In genomic region chr18:80077873-80078272, GRCh38 we compare ENCODE assay signal across 35 cellular contexts.
"Had no signal": no experiment of that assay in that cellular context is flagged by ENCODE, and none has a peak within 500 bp of the region (broad histone marks: within the 10 kb centered on the region; RNA-seq: fewer than 3 reads in every experiment).

No MANE protein-coding gene starts in this region.

- H3K27me3 Mint-ChIP-seq: activated naive CD8-positive, alpha-beta T cell treated with anti-CD3 and anti-CD28 coated beads for 36 hours had no signal

- H3K4me1 ChIP-seq: adrenal gland, body of pancreas, breast epithelium had no signal

- H3K4me3 Mint-ChIP-seq: activated B cell treated with CpG ODN at 0.5 μM for 24 hours; activated CD4-positive, alpha-beta memory T cell treated with anti-CD3 and anti-CD28 coated beads for 36 hours; activated CD8-positive, alpha-beta memory T cell treated with anti-CD3 and anti-CD28 coated beads, Interleukin-2, amount 10 ng/mL, durations not matched to agents 7 days and 5 days; activated CD8-positive, alpha-beta T cell treated with anti-CD3 and anti-CD28 coated beads for 36 hours; activated naive CD4-positive, alpha-beta T cell treated with anti-CD3 and anti-CD28 coated beads for 36 hours; activated naive CD8-positive, alpha-beta T cell treated with anti-CD3 and anti-CD28 coated beads for 36 hours; activated T-cell treated with anti-CD3 and anti-CD28 coated beads, Interleukin-2, amount 50 U/mL, for 4 hours; activated T-cell treated with anti-CD3 and anti-CD28 coated beads, Interleukin-2, amount 50 U/mL, for 72 hours; activated T-helper 1 cell treated with anti-CD3 and anti-CD28 coated beads, Interleukin-12 subunit alpha, Interleukin-12 subunit beta, Interleukin-2, Interleukin-4 antibody, amounts not matched to agents 30 ng/mL and 10 ng/mL and 1 ng/mL, durations not matched to agents 14 hours and 24 hours and 36 hours; activated T-helper 17 cell treated with anti-CD3 and anti-CD28 coated beads, Interleukin-2, amount 50 U/mL, for 72 hours; T-helper 1 cell treated with Interleukin-12 subunit alpha and Interleukin-12 subunit beta and Interleukin-4 antibody, amounts not matched to agents 30 μg/mL and 1 μg/mL, for 36 hours; T-helper 2 cell treated with Interferon-gamma antibody and Interleukin-4, amounts not matched to agents 5 μg/mL and 100 μg/mL, for 36 hours had no signal

- H3K9me3 ChIP-seq: adrenal gland, body of pancreas, breast epithelium had no signal

- H3K4me1 Mint-ChIP-seq: activated B cell treated with CpG ODN at 0.5 μM for 24 hours; activated CD8-positive, alpha-beta memory T cell treated with anti-CD3 and anti-CD28 coated beads, Interleukin-2, amount 10 ng/mL, durations not matched to agents 7 days and 5 days; activated naive CD8-positive, alpha-beta T cell treated with anti-CD3 and anti-CD28 coated beads for 36 hours; activated T-helper 17 cell treated with anti-CD3 and anti-CD28 coated beads, Interleukin-2, amount 50 U/mL, for 72 hours had no signal

- H3K36me3 Mint-ChIP-seq: activated CD4-positive, alpha-beta memory T cell treated with anti-CD3 and anti-CD28 coated beads for 36 hours; activated CD8-positive, alpha-beta memory T cell treated with anti-CD3 and anti-CD28 coated beads, Interleukin-2, amount 10 ng/mL, durations not matched to agents 7 days and 5 days; activated naive CD4-positive, alpha-beta T cell treated with anti-CD3 and anti-CD28 coated beads, Interleukin-2, amount 50 U/mL, for 72 hours; activated naive CD8-positive, alpha-beta T cell treated with anti-CD3 and anti-CD28 coated beads for 36 hours had no signal

- DNase-seq: activated B cell treated with CpG ODN at 0.5 μM for 24 hours; activated CD4-positive, alpha-beta memory T cell treated with anti-CD3 and anti-CD28 coated beads for 36 hours; activated CD4-positive, alpha-beta T cell treated with anti-CD3 and anti-CD28 coated beads for 4 hours; activated CD4-positive, alpha-beta T cell treated with anti-CD3 and anti-CD28 coated beads, Interleukin-2, amount 50 U/mL, for 1 hour; activated CD4-positive, alpha-beta T cell treated with anti-CD3 and anti-CD28 coated beads, Interleukin-2, amount 50 U/mL, for 4 hours; activated CD4-positive, CD25-positive, alpha-beta regulatory T cell treated with anti-CD3 and anti-CD28 coated beads, Interleukin-2, amount 50 U/mL, for 72 hours; activated CD8-positive, alpha-beta memory T cell treated with anti-CD3 and anti-CD28 coated beads, Interleukin-2, amount 10 ng/mL, durations not matched to agents 7 days and 5 days; activated CD8-positive, alpha-beta T cell treated with anti-CD3 and anti-CD28 coated beads for 36 hours; activated effector memory CD4-positive, alpha-beta T cell treated with anti-CD3 and anti-CD28 coated beads, Interleukin-2, amount 50 U/mL, for 16 hours; activated gamma-delta T cell treated with Interleukin-2 at 50 U/mL for 16 hours; activated naive CD4-positive, alpha-beta T cell; activated naive CD4-positive, alpha-beta T cell treated with anti-CD3 and anti-CD28 coated beads for 36 hours; activated naive CD4-positive, alpha-beta T cell treated with anti-CD3 and anti-CD28 coated beads, Interleukin-2, amount 50 U/mL, for 16 hours; activated naive CD8-positive, alpha-beta T cell treated with anti-CD3 and anti-CD28 coated beads for 36 hours; activated T-cell treated with anti-CD3 and anti-CD28 coated beads for 4 hours; activated T-cell treated with anti-CD3 and anti-CD28 coated beads, Interleukin-2, amount 50 U/mL, for 1 hour; activated T-cell treated with anti-CD3 and anti-CD28 coated beads, Interleukin-2, amount 50 U/mL, for 4 hours; activated T-cell treated with anti-CD3 and anti-CD28 coated beads, Interleukin-2, amount 50 U/mL, for 72 hours; adrenal gland; amniotic stem cell; aorta; body of pancreas; brain microvascular endothelial cell; central memory CD4-positive, alpha-beta T cell; SW 1271; T-helper 1 cell; T-helper 2 cell; T-helper 9 cell had no signal

- H3K27me3 ChIP-seq: adrenal gland, body of pancreas, brain microvascular endothelial cell, breast epithelium had no signal

- ATAC-seq: activated CD8-positive, alpha-beta memory T cell treated with anti-CD3 and anti-CD28 coated beads, Interleukin-2, amount 10 ng/mL, durations not matched to agents 7 days and 5 days; activated CD8-positive, alpha-beta T cell treated with anti-CD3 and anti-CD28 coated beads for 36 hours; activated naive CD4-positive, alpha-beta T cell treated with anti-CD3 and anti-CD28 coated beads, Interleukin-2, amount 50 U/mL, for 72 hours; activated T-cell treated with anti-CD3 and anti-CD28 coated beads, Interleukin-2, amount 50 U/mL, for 4 hours; activated T-cell treated with anti-CD3 and anti-CD28 coated beads, Interleukin-2, amount 50 U/mL, for 72 hours; activated T-helper 17 cell treated with anti-CD3 and anti-CD28 coated beads, Interleukin-2, amount 50 U/mL, for 72 hours; body of pancreas had no signal

- H3K9me3 Mint-ChIP-seq: activated B cell treated with CpG ODN at 0.5 μM for 24 hours; activated CD4-positive, alpha-beta memory T cell treated with anti-CD3 and anti-CD28 coated beads for 36 hours; activated CD8-positive, alpha-beta T cell treated with anti-CD3 and anti-CD28 coated beads for 36 hours; activated naive CD4-positive, alpha-beta T cell treated with anti-CD3 and anti-CD28 coated beads for 36 hours; activated naive CD4-positive, alpha-beta T cell treated with anti-CD3 and anti-CD28 coated beads, Interleukin-2, amount 50 U/mL, for 72 hours; activated naive CD8-positive, alpha-beta T cell treated with anti-CD3 and anti-CD28 coated beads for 36 hours; activated T-cell treated with anti-CD3 and anti-CD28 coated beads, Interleukin-2, amount 50 U/mL, for 4 hours; activated T-cell treated with anti-CD3 and anti-CD28 coated beads, Interleukin-2, amount 50 U/mL, for 72 hours; activated T-helper 1 cell treated with anti-CD3 and anti-CD28 coated beads, Interleukin-12 subunit alpha, Interleukin-12 subunit beta, Interleukin-2, Interleukin-4 antibody, amounts not matched to agents 30 ng/mL and 10 ng/mL and 1 ng/mL, durations not matched to agents 14 hours and 24 hours and 36 hours; activated T-helper 17 cell treated with anti-CD3 and anti-CD28 coated beads, Interleukin-2, amount 50 U/mL, for 72 hours; T-helper 2 cell treated with Interferon-gamma antibody and Interleukin-4, amounts not matched to agents 5 μg/mL and 100 μg/mL, for 36 hours had no signal

- H3K27ac ChIP-seq: adrenal gland, body of pancreas, brain microvascular endothelial cell, breast epithelium, VCaP had no signal

- H3K27ac Mint-ChIP-seq: activated B cell treated with CpG ODN at 0.5 μM for 24 hours; activated CD4-positive, alpha-beta memory T cell treated with anti-CD3 and anti-CD28 coated beads for 36 hours; activated CD8-positive, alpha-beta memory T cell treated with anti-CD3 and anti-CD28 coated beads, Interleukin-2, amount 10 ng/mL, durations not matched to agents 7 days and 5 days; activated CD8-positive, alpha-beta T cell treated with anti-CD3 and anti-CD28 coated beads for 36 hours; activated naive CD4-positive, alpha-beta T cell treated with anti-CD3 and anti-CD28 coated beads for 36 hours; activated naive CD4-positive, alpha-beta T cell treated with anti-CD3 and anti-CD28 coated beads, Interleukin-2, amount 50 U/mL, for 72 hours; activated naive CD8-positive, alpha-beta T cell treated with anti-CD3 and anti-CD28 coated beads for 36 hours; activated T-cell treated with anti-CD3 and anti-CD28 coated beads, Interleukin-2, amount 50 U/mL, for 72 hours; activated T-helper 1 cell treated with anti-CD3 and anti-CD28 coated beads, Interleukin-12 subunit alpha, Interleukin-12 subunit beta, Interleukin-2, Interleukin-4 antibody, amounts not matched to agents 30 ng/mL and 10 ng/mL and 1 ng/mL, durations not matched to agents 14 hours and 24 hours and 36 hours; activated T-helper 17 cell treated with anti-CD3 and anti-CD28 coated beads, Interleukin-2, amount 50 U/mL, for 72 hours; T-helper 1 cell treated with Interleukin-12 subunit alpha and Interleukin-12 subunit beta and Interleukin-4 antibody, amounts not matched to agents 30 μg/mL and 1 μg/mL, for 36 hours; T-helper 2 cell treated with Interferon-gamma antibody and Interleukin-4, amounts not matched to agents 5 μg/mL and 100 μg/mL, for 36 hours had no signal
